In genomic region chr2:170973492-170974303, GRCh38 we compare ENCODE assay signal across 1 cellular context.
TF ChIP-seq lines count a peak whose summit lies in the region.

No MANE protein-coding gene starts in this region.

TF ChIP-seq in HepG2, 621 proteins besides CTCF, POLR2A, EP300 and RAD21 (continued from another document and continues in another):
- TF ChIP-seq, protein P1, sequence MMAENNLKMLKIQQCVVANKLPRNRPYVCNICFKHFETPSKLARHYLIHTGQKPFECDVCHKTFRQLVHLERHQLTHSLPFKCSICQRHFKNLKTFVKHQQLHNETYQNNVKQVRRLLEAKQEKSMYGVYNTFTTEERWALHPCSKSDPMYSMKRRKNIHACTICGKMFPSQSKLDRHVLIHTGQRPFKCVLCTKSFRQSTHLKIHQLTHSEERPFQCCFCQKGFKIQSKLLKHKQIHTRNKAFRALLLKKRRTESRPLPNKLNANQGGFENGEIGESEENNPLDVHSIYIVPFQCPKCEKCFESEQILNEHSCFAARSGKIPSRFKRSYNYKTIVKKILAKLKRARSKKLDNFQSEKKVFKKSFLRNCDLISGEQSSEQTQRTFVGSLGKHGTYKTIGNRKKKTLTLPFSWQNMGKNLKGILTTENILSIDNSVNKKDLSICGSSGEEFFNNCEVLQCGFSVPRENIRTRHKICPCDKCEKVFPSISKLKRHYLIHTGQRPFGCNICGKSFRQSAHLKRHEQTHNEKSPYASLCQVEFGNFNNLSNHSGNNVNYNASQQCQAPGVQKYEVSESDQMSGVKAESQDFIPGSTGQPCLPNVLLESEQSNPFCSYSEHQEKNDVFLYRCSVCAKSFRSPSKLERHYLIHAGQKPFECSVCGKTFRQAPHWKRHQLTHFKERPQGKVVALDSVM (CRISPR knock-in tag; IDR thresholded peaks at IDR 0.05) = peak; percentile 36; the same call in 1 of the 2 replicates
- peak; percentile 78; the same call in 1 of the 2 replicates for TF ChIP-seq ZSCAN12 (CRISPR knock-in tag; IDR thresholded peaks at IDR 0.05)
- TF ChIP-seq TP53 (CRISPR knock-in tag; conservative IDR thresholded peaks at IDR 0.05) = peak; percentile 36; the same call in 1 of the 2 replicates
- TF ChIP-seq PRPF4 (IDR thresholded peaks at IDR 0.05; ENCODE audit: low read depth, low read length, poor library complexity, severe bottlenecking) = no peak
- peak; percentile 91; the same call in 1 of the 2 replicates for TF ChIP-seq PAX8 (CRISPR knock-in tag; IDR thresholded peaks at IDR 0.05; ENCODE audit: borderline replicate concordance)
- peak; percentile 78 for TF ChIP-seq PHF21A (CRISPR knock-in tag; IDR thresholded peaks at IDR 0.05)
- TF ChIP-seq ZNF136 (CRISPR knock-in tag; IDR thresholded peaks at IDR 0.05; ENCODE audit: low read depth) = no peak
- TF ChIP-seq ZNF563 (CRISPR knock-in tag; IDR thresholded peaks at IDR 0.05) = peak; percentile 87
- TF ChIP-seq PATZ1 (CRISPR knock-in tag; IDR thresholded peaks at IDR 0.05) = peak; percentile 93
- TF ChIP-seq, protein P2, sequence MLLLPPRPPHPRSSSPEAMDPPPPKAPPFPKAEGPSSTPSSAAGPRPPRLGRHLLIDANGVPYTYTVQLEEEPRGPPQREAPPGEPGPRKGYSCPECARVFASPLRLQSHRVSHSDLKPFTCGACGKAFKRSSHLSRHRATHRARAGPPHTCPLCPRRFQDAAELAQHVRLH (CRISPR knock-in tag; IDR thresholded peaks at IDR 0.05; ENCODE audit: borderline replicate concordance, low read depth) = peak; percentile 55
- TF ChIP-seq CHD4 (IDR thresholded peaks at IDR 0.05; ENCODE audit: borderline replicate concordance, low read length) = peak; percentile 76; the same call in 1 of the 2 replicates
- peak; percentile 73; the same call in 1 of the 2 replicates for TF ChIP-seq ZMYM2 (CRISPR knock-in tag; IDR thresholded peaks at IDR 0.05)
- TF ChIP-seq ZNF674 (CRISPR knock-in tag; IDR thresholded peaks at IDR 0.05; ENCODE audit: low read depth) = 0 out of 2 replicates have a peak, but pooled peaks have one; percentile 67
- peak; percentile 81; the same call in 1 of the 2 replicates for TF ChIP-seq KLF6 (CRISPR knock-in tag; IDR thresholded peaks at IDR 0.05)
- no peak; the same call in 1 of the 2 replicates for TF ChIP-seq SP140L (CRISPR knock-in tag; IDR thresholded peaks at IDR 0.05; ENCODE audit: borderline replicate concordance)
- 0 out of 2 replicates have a peak, but pooled peaks have one; percentile 8 for TF ChIP-seq ZKSCAN8 (CRISPR knock-in tag; IDR thresholded peaks at IDR 0.05; ENCODE audit: borderline replicate concordance)
- no peak for TF ChIP-seq ZNF713 (CRISPR knock-in tag; IDR thresholded peaks at IDR 0.05)
- no peak for TF ChIP-seq ZNF879 (CRISPR knock-in tag; IDR thresholded peaks at IDR 0.05)
- TF ChIP-seq GATA4 (IDR thresholded peaks at IDR 0.05; ENCODE audit: borderline replicate concordance, low read depth) = peak; percentile 42; the same call in 1 of the 2 replicates
- TF ChIP-seq, protein P3, sequence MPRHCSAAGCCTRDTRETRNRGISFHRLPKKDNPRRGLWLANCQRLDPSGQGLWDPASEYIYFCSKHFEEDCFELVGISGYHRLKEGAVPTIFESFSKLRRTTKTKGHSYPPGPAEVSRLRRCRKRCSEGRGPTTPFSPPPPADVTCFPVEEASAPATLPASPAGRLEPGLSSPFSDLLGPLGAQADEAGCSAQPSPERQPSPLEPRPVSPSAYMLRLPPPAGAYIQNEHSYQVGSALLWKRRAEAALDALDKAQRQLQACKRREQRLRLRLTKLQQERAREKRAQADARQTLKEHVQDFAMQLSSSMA (CRISPR knock-in tag; IDR thresholded peaks at IDR 0.05) = no peak
- peak; percentile 54; the same call in 1 of the 2 replicates for TF ChIP-seq NKX3-1 (CRISPR knock-in tag; IDR thresholded peaks at IDR 0.05)
- peak; percentile 91 for TF ChIP-seq AKAP8 (CRISPR knock-in tag; IDR thresholded peaks at IDR 0.05)
- TF ChIP-seq ZNF263 (CRISPR knock-in tag; IDR thresholded peaks at IDR 0.05) = peak; percentile 68
- no peak for TF ChIP-seq ZNF44 (CRISPR knock-in tag; IDR thresholded peaks at IDR 0.05)
- TF ChIP-seq MBD4 (IDR thresholded peaks at IDR 0.05; ENCODE audit: borderline replicate concordance, low read length) = no peak
- TF ChIP-seq NFIC (IDR thresholded peaks at IDR 0.05; ENCODE audit: low read length) = peak; percentile 65; the same call in 1 of the 2 replicates
- no peak for TF ChIP-seq KMT2A (CRISPR knock-in tag; IDR thresholded peaks at IDR 0.05)
- TF ChIP-seq MIER2 (CRISPR knock-in tag; IDR thresholded peaks at IDR 0.05) = no peak; the same call in 1 of the 2 replicates
- TF ChIP-seq, protein P4, sequence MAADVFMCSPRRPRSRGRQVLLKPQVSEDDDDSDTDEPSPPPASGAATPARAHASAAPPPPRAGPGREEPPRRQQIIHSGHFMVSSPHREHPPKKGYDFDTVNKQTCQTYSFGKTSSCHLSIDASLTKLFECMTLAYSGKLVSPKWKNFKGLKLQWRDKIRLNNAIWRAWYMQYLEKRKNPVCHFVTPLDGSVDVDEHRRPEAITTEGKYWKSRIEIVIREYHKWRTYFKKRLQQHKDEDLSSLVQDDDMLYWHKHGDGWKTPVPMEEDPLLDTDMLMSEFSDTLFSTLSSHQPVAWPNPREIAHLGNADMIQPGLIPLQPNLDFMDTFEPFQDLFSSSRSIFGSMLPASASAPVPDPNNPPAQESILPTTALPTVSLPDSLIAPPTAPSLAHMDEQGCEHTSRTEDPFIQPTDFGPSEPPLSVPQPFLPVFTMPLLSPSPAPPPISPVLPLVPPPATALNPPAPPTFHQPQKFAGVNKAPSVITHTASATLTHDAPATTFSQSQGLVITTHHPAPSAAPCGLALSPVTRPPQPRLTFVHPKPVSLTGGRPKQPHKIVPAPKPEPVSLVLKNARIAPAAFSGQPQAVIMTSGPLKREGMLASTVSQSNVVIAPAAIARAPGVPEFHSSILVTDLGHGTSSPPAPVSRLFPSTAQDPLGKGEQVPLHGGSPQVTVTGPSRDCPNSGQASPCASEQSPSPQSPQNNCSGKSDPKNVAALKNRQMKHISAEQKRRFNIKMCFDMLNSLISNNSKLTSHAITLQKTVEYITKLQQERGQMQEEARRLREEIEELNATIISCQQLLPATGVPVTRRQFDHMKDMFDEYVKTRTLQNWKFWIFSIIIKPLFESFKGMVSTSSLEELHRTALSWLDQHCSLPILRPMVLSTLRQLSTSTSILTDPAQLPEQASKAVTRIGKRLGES (CRISPR knock-in tag; IDR thresholded peaks at IDR 0.05; ENCODE audit: borderline replicate concordance) = no peak
- no peak for TF ChIP-seq ZNF20 (CRISPR knock-in tag; IDR thresholded peaks at IDR 0.05)
- no peak for TF ChIP-seq ZNF496 (CRISPR knock-in tag; IDR thresholded peaks at IDR 0.05; ENCODE audit: insufficient replicate concordance)
- peak; percentile 62; the same call in 1 of the 2 replicates for TF ChIP-seq KDM5A (IDR thresholded peaks at IDR 0.05; ENCODE audit: borderline replicate concordance, low read length)
- TF ChIP-seq KLF15 (CRISPR knock-in tag; IDR thresholded peaks at IDR 0.05; ENCODE audit: borderline replicate concordance) = no peak
- no peak for TF ChIP-seq ZNF670 (CRISPR knock-in tag; IDR thresholded peaks at IDR 0.05; ENCODE audit: borderline replicate concordance)
- peak; percentile 87 for TF ChIP-seq PAXIP1 (CRISPR knock-in tag; conservative IDR thresholded peaks at IDR 0.05)
- TF ChIP-seq TBX3 (IDR thresholded peaks at IDR 0.05; ENCODE audit: borderline replicate concordance) = no peak
- peak; percentile 71; the same call in 1 of the 2 replicates for TF ChIP-seq ZNF773 (CRISPR knock-in tag; IDR thresholded peaks at IDR 0.05; ENCODE audit: borderline replicate concordance)
- peak; percentile 71 for TF ChIP-seq GFI1 (CRISPR knock-in tag; IDR thresholded peaks at IDR 0.05; ENCODE audit: borderline replicate concordance)
- no peak for TF ChIP-seq TEAD2 (CRISPR knock-in tag; IDR thresholded peaks at IDR 0.05)
- peak; percentile 54; the same call in 1 of the 2 replicates for TF ChIP-seq BRCA1 (CRISPR knock-in tag; IDR thresholded peaks at IDR 0.05)
- TF ChIP-seq RFX1 (IDR thresholded peaks at IDR 0.05) = no peak
- TF ChIP-seq ZNF367 (CRISPR knock-in tag; IDR thresholded peaks at IDR 0.05; ENCODE audit: borderline replicate concordance) = 0 out of 2 replicates have a peak, but pooled peaks have one; percentile 16
- peak; percentile 59; the same call in 1 of the 2 replicates for TF ChIP-seq ZNF280D (CRISPR knock-in tag; IDR thresholded peaks at IDR 0.05)
- peak; percentile 79 for TF ChIP-seq DMAP1 (CRISPR knock-in tag; IDR thresholded peaks at IDR 0.05)
- TF ChIP-seq GTF3A (CRISPR knock-in tag; conservative IDR thresholded peaks at IDR 0.05) = no peak
- TF ChIP-seq HNRNPUL1 (IDR thresholded peaks at IDR 0.05; ENCODE audit: low read depth, low read length) = no peak
- TF ChIP-seq AHR (CRISPR knock-in tag; IDR thresholded peaks at IDR 0.05) = no peak; the same call in 1 of the 2 replicates
- TF ChIP-seq, protein P5, sequence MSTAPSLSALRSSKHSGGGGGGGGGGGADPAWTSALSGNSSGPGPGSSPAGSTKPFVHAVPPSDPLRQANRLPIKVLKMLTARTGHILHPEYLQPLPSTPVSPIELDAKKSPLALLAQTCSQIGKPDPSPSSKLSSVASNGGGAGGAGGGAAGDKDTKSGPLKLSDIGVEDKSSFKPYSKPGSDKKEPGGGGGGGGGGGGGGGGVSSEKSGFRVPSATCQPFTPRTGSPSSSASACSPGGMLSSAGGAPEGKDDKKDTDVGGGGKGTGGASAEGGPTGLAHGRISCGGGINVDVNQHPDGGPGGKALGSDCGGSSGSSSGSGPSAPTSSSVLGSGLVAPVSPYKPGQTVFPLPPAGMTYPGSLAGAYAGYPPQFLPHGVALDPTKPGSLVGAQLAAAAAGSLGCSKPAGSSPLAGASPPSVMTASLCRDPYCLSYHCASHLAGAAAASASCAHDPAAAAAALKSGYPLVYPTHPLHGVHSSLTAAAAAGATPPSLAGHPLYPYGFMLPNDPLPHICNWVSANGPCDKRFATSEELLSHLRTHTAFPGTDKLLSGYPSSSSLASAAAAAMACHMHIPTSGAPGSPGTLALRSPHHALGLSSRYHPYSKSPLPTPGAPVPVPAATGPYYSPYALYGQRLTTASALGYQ (CRISPR knock-in tag; IDR thresholded peaks at IDR 0.05) = peak; percentile 83
- TF ChIP-seq, protein P6, sequence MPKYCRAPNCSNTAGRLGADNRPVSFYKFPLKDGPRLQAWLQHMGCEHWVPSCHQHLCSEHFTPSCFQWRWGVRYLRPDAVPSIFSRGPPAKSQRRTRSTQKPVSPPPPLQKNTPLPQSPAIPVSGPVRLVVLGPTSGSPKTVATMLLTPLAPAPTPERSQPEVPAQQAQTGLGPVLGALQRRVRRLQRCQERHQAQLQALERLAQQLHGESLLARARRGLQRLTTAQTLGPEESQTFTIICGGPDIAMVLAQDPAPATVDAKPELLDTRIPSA (CRISPR knock-in tag; IDR thresholded peaks at IDR 0.05; ENCODE audit: borderline replicate concordance) = peak; percentile 91; the same call in 1 of the 2 replicates
- TF ChIP-seq SATB2 (CRISPR knock-in tag; IDR thresholded peaks at IDR 0.05) = peak; percentile 83
